In the genomic region with DNA sequence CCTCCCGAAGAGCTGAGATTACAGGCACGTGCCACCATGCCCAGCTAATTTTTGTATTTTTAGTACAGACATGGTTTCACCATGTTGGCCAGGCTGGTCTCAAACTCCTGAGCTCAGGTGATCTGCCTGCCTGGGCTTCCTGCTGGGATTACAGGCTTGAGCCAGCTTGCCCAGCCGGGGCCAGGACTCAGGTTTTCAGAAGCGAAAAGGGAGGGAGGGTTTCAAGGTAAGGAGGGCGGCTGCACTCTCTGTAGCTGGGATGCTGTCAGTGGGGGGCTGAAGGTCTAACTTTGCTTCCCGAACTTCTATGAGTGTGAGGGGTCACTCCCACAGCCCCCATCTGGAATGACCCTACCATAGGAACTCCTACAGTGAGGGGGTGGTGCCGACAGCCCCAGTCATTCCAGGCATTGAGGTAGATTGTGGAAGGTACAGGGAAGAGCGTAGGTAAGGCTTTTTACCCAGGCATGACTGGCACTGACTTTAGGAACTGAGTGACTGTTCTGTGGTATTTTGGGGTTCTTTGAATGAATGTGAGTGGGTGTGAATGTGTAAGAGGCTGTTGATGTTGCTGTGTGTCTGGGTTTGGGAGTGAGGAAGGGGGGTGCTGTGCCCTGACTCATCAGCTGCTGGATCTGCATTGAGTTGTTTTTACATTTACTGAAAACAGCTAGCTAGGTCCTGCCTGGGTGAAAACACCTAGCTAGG, we compare ENCODE assay signal across 11 cellular contexts. TPM values are rescaled to one million over a fixed set of nuclear protein-coding genes. Genes with fewer than 3 reads are reported as not detected.
DNase-seq lines count a peak whose midpoint lies in the region; ATAC-seq lines count a peak whose summit lies in the region.
"Had no signal": no experiment of that assay in that cellular context is flagged by ENCODE, and none has a peak within 500 bp of the region (broad histone marks: within the 10 kb centered on the region; RNA-seq: fewer than 3 reads in every experiment).

No MANE protein-coding gene starts in this region.

- H3K36me3 Mint-ChIP-seq in activated CD8-positive, alpha-beta memory T cell treated with anti-CD3 and anti-CD28 coated beads, Interleukin-2, amount 10 ng/mL, durations not matched to agents 7 days and 5 days = no peaks in the 10 kb centered on the region

- H3K9me3 Mint-ChIP-seq in activated CD8-positive, alpha-beta memory T cell treated with anti-CD3 and anti-CD28 coated beads, Interleukin-2, amount 10 ng/mL, durations not matched to agents 7 days and 5 days (ENCODE audit: low read depth) = no peaks in the 10 kb centered on the region

- CTCF ChIA-PET in activated CD8-positive, alpha-beta memory T cell treated with anti-CD3 and anti-CD28 coated beads, Interleukin-2, amount 10 ng/mL, durations not matched to agents 7 days and 5 days (lab: Charles Lee) = interaction anchor here (0.7 to 1.3 kb wide), 3 partner anchors 18 to 127 kb away, joined by 3 to 5 read pairs (median 3); no protein-coding TSS in a partner anchor

- peak; percentile 74 for DNase-seq in HPDE6-E6E7 (ENCODE audit: extremely low spot score)
- peak; percentile 63 for DNase-seq in activated CD8-positive, alpha-beta memory T cell treated with anti-CD3 and anti-CD28 coated beads, Interleukin-2, amount 10 ng/mL, durations not matched to agents 7 days and 5 days
- peak; percentile 60 for DNase-seq in glomerular visceral epithelial cell (ENCODE audit: extremely low spot score)
- peak; percentile 44 for DNase-seq in stimulated activated CD8-positive, alpha-beta memory T cell treated with anti-CD3 and anti-CD28 coated beads, Interleukin-4, amount 100 ng/mL, for 24 hours (ENCODE audit: low read depth)
- no peak for DNase-seq in NOMO-1 (lab: John Stamatoyannopoulos, UW; ENCODE audit: unreplicated experiment in 2 of 2)
- DNase-seq in GF-D8 (lab: John Stamatoyannopoulos, UW) = no peak
- DNase-seq: central memory CD4-positive, alpha-beta T cell; left cardiac atrium; Peyer's patch had no signal

- H3K4me3 Mint-ChIP-seq in activated CD8-positive, alpha-beta memory T cell treated with anti-CD3 and anti-CD28 coated beads, Interleukin-2, amount 10 ng/mL, durations not matched to agents 7 days and 5 days = no peak overlapping the region

- H3K27me3 Mint-ChIP-seq in activated CD8-positive, alpha-beta memory T cell treated with anti-CD3 and anti-CD28 coated beads, Interleukin-2, amount 10 ng/mL, durations not matched to agents 7 days and 5 days = peaks cover 73% of the 10 kb centered on the region

- peak; percentile 11 for ATAC-seq in activated CD8-positive, alpha-beta memory T cell treated with anti-CD3 and anti-CD28 coated beads, Interleukin-2, amount 10 ng/mL, durations not matched to agents 7 days and 5 days
- ATAC-seq in GM19467 (IDR thresholded peaks at IDR 0.05; ENCODE audit: unreplicated experiment) (no peak), GM21423 (IDR thresholded peaks at IDR 0.05; ENCODE audit: unreplicated experiment) (no peak)

- peaks cover 21% of the 10 kb centered on the region for H3K4me1 Mint-ChIP-seq in activated CD8-positive, alpha-beta memory T cell treated with anti-CD3 and anti-CD28 coated beads, Interleukin-2, amount 10 ng/mL, durations not matched to agents 7 days and 5 days

- H3K27ac Mint-ChIP-seq in activated CD8-positive, alpha-beta memory T cell treated with anti-CD3 and anti-CD28 coated beads, Interleukin-2, amount 10 ng/mL, durations not matched to agents 7 days and 5 days = no peak overlapping the region

RNA-seq across cellular contexts. Expression of a gene that starts 3.8 kb away (rescaled TPM):
- total RNA-seq in activated CD8-positive, alpha-beta memory T cell treated with anti-CD3 and anti-CD28 coated beads, Interleukin-2, amount 10 ng/mL, durations not matched to agents 7 days and 5 days = under 1 TPM; 0.33 to 0.38 TPM

RNA-seq across cellular contexts. Expression of a gene that starts 24.4 kb away (rescaled TPM):
- total RNA-seq in activated CD8-positive, alpha-beta memory T cell treated with anti-CD3 and anti-CD28 coated beads, Interleukin-2, amount 10 ng/mL, durations not matched to agents 7 days and 5 days = 100 to 1,000 TPM in 1 of 2 experiments, 10 to 100 TPM in 1; 86.7 to 117 TPM

RNA-seq across cellular contexts. Expression of a gene that starts 56.6 kb away (rescaled TPM):
- total RNA-seq in activated CD8-positive, alpha-beta memory T cell treated with anti-CD3 and anti-CD28 coated beads, Interleukin-2, amount 10 ng/mL, durations not matched to agents 7 days and 5 days = not detected
- total RNA-seq: Peyer's patch had no signal

Comparison
In these comparisons a context has a peak if more than half of its experiments do, and no peak if none do; other contexts are left out.
1. DNase-seq: peak in HPDE6-E6E7 (single experiment), activated CD8-positive, alpha-beta memory T cell treated with anti-CD3 and anti-CD28 coated beads, Interleukin-2, amount 10 ng/mL, durations not matched to agents 7 days and 5 days (single experiment), glomerular visceral epithelial cell (single experiment) and stimulated activated CD8-positive, alpha-beta memory T cell treated with anti-CD3 and anti-CD28 coated beads, Interleukin-4, amount 100 ng/mL, for 24 hours (single experiment); none in NOMO-1 (0 of 2) and GF-D8 (single experiment).